16 cellular contexts compared by ENCODE assay signal in the genomic region with DNA sequence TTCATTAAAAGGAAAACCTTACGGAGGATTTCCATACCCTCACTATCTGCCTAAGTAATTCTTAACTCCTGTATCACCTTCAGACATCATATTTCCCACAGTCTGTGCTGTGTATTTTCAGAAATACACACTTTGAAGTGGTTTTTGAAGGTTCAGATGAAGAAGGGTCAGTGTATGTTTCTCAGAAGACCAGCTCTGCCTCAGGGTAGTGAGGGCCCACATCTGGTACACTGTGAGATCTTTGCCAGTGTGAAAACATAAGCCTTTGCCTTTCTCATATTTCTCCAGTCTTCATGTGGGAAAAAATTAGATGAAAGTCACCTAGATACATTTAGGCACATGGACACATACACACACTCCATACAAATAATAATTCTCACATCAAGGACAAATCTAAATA.
DNase-seq lines count a peak whose midpoint lies in the region; ATAC-seq and TF ChIP-seq lines count a peak whose summit lies in the region.
"Had no signal": no experiment of that assay in that cellular context is flagged by ENCODE, and none has a peak within 500 bp of the region (broad histone marks: within the 10 kb centered on the region; RNA-seq: fewer than 3 reads in every experiment).

No MANE protein-coding gene starts in this region.

- H3K9me3 ChIP-seq in breast epithelium: no peaks in the 10 kb centered on the region
- no peaks in the 10 kb centered on the region for H3K9me3 ChIP-seq in neural progenitor cell (ENCODE audit: low read depth)
- H3K9me3 ChIP-seq in Peyer's patch: no peaks in the 10 kb centered on the region

- TF ChIP-seq CTCF in 22Rv1 (IDR thresholded peaks at IDR 0.05) (no peak), GM23338 (conservative IDR thresholded peaks at IDR 0.05; ENCODE audit: low read depth in 2 of 2) (no peak), breast epithelium (IDR thresholded peaks at IDR 0.05) (no peak), neural progenitor cell (IDR thresholded peaks at IDR 0.05) (no peak), Peyer's patch (IDR thresholded peaks at IDR 0.05) (no peak)

- H3K9me3 Mint-ChIP-seq in GM23338 (no peaks in the 10 kb centered on the region), neural progenitor cell (no peaks in the 10 kb centered on the region)

- H3K36me3 Mint-ChIP-seq in GM23338 (ENCODE audit: low read depth): no peaks in the 10 kb centered on the region
- no peaks in the 10 kb centered on the region for H3K36me3 Mint-ChIP-seq in neural progenitor cell

- H3K4me1 ChIP-seq in GM23338 (ENCODE audit: insufficient read depth) (peaks cover 9% of the 10 kb centered on the region; the same call in 1 of the 2 replicates), breast epithelium (no peaks in the 10 kb centered on the region), neural progenitor cell (no peaks in the 10 kb centered on the region), Peyer's patch (no peaks in the 10 kb centered on the region)

- H3K79me2 ChIP-seq in GM23338 (replicated peaks; ENCODE audit: insufficient read depth) (no peaks in the 10 kb centered on the region), neural progenitor cell (ENCODE audit: low read depth) (no peaks in the 10 kb centered on the region)

- no peaks in the 10 kb centered on the region for H3K9me2 ChIP-seq in GM23338 (ENCODE audit: insufficient read depth)

- intact Hi-C loops in breast epithelium (cut with DNase I; ENCODE audit: low total_unique reads): no loop called here

- H3K4me3 Mint-ChIP-seq in GM23338 (no peak overlapping the region), neural progenitor cell (no peak overlapping the region)
- H3K4me3 Mint-ChIP-seq: CD4-positive, alpha-beta T cell had no signal

- no peak for ATAC-seq in GM23338
- no peak for ATAC-seq in GM18858 (IDR thresholded peaks at IDR 0.05; ENCODE audit: unreplicated experiment)
- no peak for ATAC-seq in GM21576 (IDR thresholded peaks at IDR 0.05; ENCODE audit: unreplicated experiment)
- ATAC-seq: SK-N-SH treated with all-trans-retinoic acid at 6 μM for 48 hours had no signal

- H2AFZ ChIP-seq in GM23338: peak overlapping the region; percentile 97; the same call in 1 of the 2 replicates
- peak overlapping the region; percentile 94 for H2AFZ ChIP-seq in neural progenitor cell (replicated peaks)
- H2AFZ ChIP-seq: PC-9 had no signal

- H3F3A ChIP-seq in GM23338 (replicated peaks; ENCODE audit: low read depth) (no peaks in the 10 kb centered on the region), neural progenitor cell (ENCODE audit: low read depth) (no peaks in the 10 kb centered on the region)

- no peak overlapping the region for H3K9ac ChIP-seq in neural progenitor cell

- H3K4me3 ChIP-seq in GM23338 (no peak overlapping the region), breast epithelium (peak overlapping the region in 2 of 3 donors; percentile 28 to 46), neural progenitor cell (no peak overlapping the region), Peyer's patch (no peak overlapping the region)
- H3K4me3 ChIP-seq: PC-9 had no signal

- no peak for DNase-seq in GM23338 (ENCODE audit: low spot score)
- no peak for DNase-seq in breast epithelium (ENCODE audit: low spot score in 2 of 2)
- DNase-seq in neural progenitor cell (ENCODE audit: low spot score): no peak
- no peak for DNase-seq in Peyer's patch
- DNase-seq: ACHN; CD4-positive, alpha-beta T cell; GF-D8; H7; KG1; NCI-H1092; NCI-H1694 treated with DMSO at 0.1 percent for 48 hours; PC-9 had no signal

- no peak overlapping the region for H3K27ac Mint-ChIP-seq in GM23338
- no peak overlapping the region for H3K27ac Mint-ChIP-seq in neural progenitor cell
- H3K27ac Mint-ChIP-seq: CD4-positive, alpha-beta T cell had no signal

- peak overlapping the region; percentile 93 for H3K27ac ChIP-seq in 22Rv1
- H3K27ac ChIP-seq in GM23338 (ENCODE audit: low read depth): no peak overlapping the region
- H3K27ac ChIP-seq in breast epithelium: peak overlapping the region in 1 of 2 donors; percentile 8
- no peak overlapping the region for H3K27ac ChIP-seq in neural progenitor cell
- no peak overlapping the region for H3K27ac ChIP-seq in Peyer's patch
- H3K27ac ChIP-seq: PC-9 had no signal

- H4K20me1 ChIP-seq in GM23338 (replicated peaks; ENCODE audit: insufficient read depth) (no peaks in the 10 kb centered on the region), neural progenitor cell (ENCODE audit: low read depth) (no peaks in the 10 kb centered on the region)

- H3K4me2 ChIP-seq in GM23338 (no peak overlapping the region), neural progenitor cell (no peak overlapping the region)
- H3K4me2 ChIP-seq: PC-9 had no signal

- TF ChIP-seq POLR2A in breast epithelium (IDR thresholded peaks at IDR 0.05): no peak
- no peak for TF ChIP-seq POLR2A in Peyer's patch (IDR thresholded peaks at IDR 0.05)

- H3K4me1 Mint-ChIP-seq in GM23338 (peaks cover 5% of the 10 kb centered on the region; the same call in 2 of the 3 replicates), neural progenitor cell (peaks cover 5% of the 10 kb centered on the region)

- H3K27me3 ChIP-seq in GM23338 (ENCODE audit: insufficient read depth) (no peaks in the 10 kb centered on the region), breast epithelium (no peaks in the 10 kb centered on the region), neural progenitor cell (no peaks in the 10 kb centered on the region), Peyer's patch (no peaks in the 10 kb centered on the region)

- no peaks in the 10 kb centered on the region for H3K27me3 Mint-ChIP-seq in GM23338 (ENCODE audit: insufficient read depth, low read depth, poor library complexity)
- no peaks in the 10 kb centered on the region for H3K27me3 Mint-ChIP-seq in neural progenitor cell (ENCODE audit: insufficient read depth, low read depth)
- H3K27me3 Mint-ChIP-seq: CD4-positive, alpha-beta T cell had no signal

- H3K36me3 ChIP-seq in GM23338 (ENCODE audit: insufficient read depth) (no peaks in the 10 kb centered on the region), breast epithelium (no peaks in the 10 kb centered on the region), neural progenitor cell (no peaks in the 10 kb centered on the region), Peyer's patch (no peaks in the 10 kb centered on the region)

TF ChIP-seq in GM23338, 12 proteins besides CTCF, POLR2A, EP300 and RAD21 (continues in another document):
- no peak for TF ChIP-seq ZNF331 (CRISPR knock-in tag; IDR thresholded peaks at IDR 0.05; ENCODE audit: low read depth)
- TF ChIP-seq POLR2AphosphoS5 (IDR thresholded peaks at IDR 0.05; ENCODE audit: low read depth): no peak
- no peak for TF ChIP-seq NANOG (IDR thresholded peaks at IDR 0.05; ENCODE audit: borderline replicate concordance)
- TF ChIP-seq CREB1 (CRISPR knock-in tag; IDR thresholded peaks at IDR 0.05; ENCODE audit: low read depth): no peak
- TF ChIP-seq, protein P1, sequence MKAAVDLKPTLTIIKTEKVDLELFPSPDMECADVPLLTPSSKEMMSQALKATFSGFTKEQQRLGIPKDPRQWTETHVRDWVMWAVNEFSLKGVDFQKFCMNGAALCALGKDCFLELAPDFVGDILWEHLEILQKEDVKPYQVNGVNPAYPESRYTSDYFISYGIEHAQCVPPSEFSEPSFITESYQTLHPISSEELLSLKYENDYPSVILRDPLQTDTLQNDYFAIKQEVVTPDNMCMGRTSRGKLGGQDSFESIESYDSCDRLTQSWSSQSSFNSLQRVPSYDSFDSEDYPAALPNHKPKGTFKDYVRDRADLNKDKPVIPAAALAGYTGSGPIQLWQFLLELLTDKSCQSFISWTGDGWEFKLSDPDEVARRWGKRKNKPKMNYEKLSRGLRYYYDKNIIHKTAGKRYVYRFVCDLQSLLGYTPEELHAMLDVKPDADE (IDR thresholded peaks at IDR 0.05): no peak
- TF ChIP-seq ZNF114 (CRISPR knock-in tag; IDR thresholded peaks at IDR 0.05): no peak
- TF ChIP-seq STAT1 (IDR thresholded peaks at IDR 0.05; ENCODE audit: unreplicated experiment): no peak
- no peak for TF ChIP-seq EZH2 (IDR thresholded peaks at IDR 0.05; ENCODE audit: low read depth, unreplicated experiment)
- no peak for TF ChIP-seq EZH2phosphoT487 (IDR thresholded peaks at IDR 0.05; ENCODE audit: unreplicated experiment)

Comparison
In these comparisons a context has a peak if more than half of its experiments do, and no peak if none do; other contexts are left out.
1. H3K4me3 ChIP-seq: peak in breast epithelium (2 of 3); none in GM23338 (single experiment), neural progenitor cell (single experiment) and Peyer's patch (0 of 4).